ENCODE assay signal across 19 cellular contexts in the genomic region with DNA sequence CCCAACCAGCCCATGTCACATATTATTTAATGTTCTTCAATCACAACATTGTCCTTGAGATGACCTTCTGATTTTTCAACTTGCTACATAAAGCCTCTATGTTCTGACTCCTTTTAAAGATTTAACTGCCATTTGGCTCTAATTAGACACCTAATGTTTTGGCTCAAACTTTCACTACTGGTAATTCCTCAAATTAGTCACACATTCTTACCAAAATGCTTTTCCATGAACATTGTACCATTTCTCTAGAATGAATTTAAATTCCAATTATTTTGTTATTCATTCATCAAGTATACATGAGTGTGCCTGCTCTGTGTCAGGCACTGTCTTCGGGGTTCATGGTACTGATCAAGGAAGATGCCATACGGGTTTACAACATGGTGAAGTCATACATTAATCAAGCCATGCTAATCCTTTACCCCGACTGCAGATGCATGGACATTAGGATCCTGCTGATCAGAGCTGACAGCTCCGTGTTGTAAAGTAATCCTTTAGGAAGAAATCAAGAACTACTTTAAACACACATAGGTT.
"Had no signal": no experiment of that assay in that cellular context is flagged by ENCODE, and none has a peak within 500 bp of the region (broad histone marks: within the 10 kb centered on the region; RNA-seq: fewer than 3 reads in every experiment).

No MANE protein-coding gene starts in this region.

- H3K27ac ChIP-seq: body of pancreas, esophagus squamous epithelium, hepatocyte, thoracic aorta had no signal

- H3K4me1 Mint-ChIP-seq: mesothelial cell of epicardium, nephron had no signal

- DNase-seq: activated CD4-positive, alpha-beta T cell treated with anti-CD3 and anti-CD28 coated beads, Interleukin-2, amount 50 U/mL, for 4 hours; activated gamma-delta T cell; amniotic stem cell; body of pancreas; effector memory CD8-positive, alpha-beta T cell; esophagus squamous epithelium; left cardiac atrium; nucleus accumbens; right cardiac atrium; stimulated activated CD4-positive, alpha-beta T cell treated with anti-CD3 and anti-CD28 coated beads, Interleukin-15, amount 100 ng/mL, for 24 hours; stimulated activated CD4-positive, alpha-beta T cell treated with anti-CD3 and anti-CD28 coated beads, Interleukin-4, amount 100 ng/mL, for 1 hour; SW 1271; T-helper 2 cell had no signal

- H3K27me3 Mint-ChIP-seq: activated naive CD8-positive, alpha-beta T cell; effector memory CD8-positive, alpha-beta T cell had no signal

- H3K4me3 Mint-ChIP-seq: activated naive CD8-positive, alpha-beta T cell; effector memory CD8-positive, alpha-beta T cell; mesothelial cell of epicardium; nephron had no signal

- ATAC-seq: body of pancreas; effector memory CD8-positive, alpha-beta T cell; left cardiac atrium; right cardiac atrium had no signal

- H3K9me3 Mint-ChIP-seq: mesothelial cell of epicardium, nephron had no signal

- H3K36me3 ChIP-seq: esophagus squamous epithelium, thoracic aorta had no signal

- H3K27me3 ChIP-seq: body of pancreas, esophagus squamous epithelium, hepatocyte had no signal

- H3K27ac Mint-ChIP-seq: activated naive CD8-positive, alpha-beta T cell; effector memory CD8-positive, alpha-beta T cell; mesothelial cell of epicardium; nephron had no signal

- H3K4me1 ChIP-seq: body of pancreas, esophagus squamous epithelium had no signal

- H3K36me3 Mint-ChIP-seq: activated naive CD8-positive, alpha-beta T cell had no signal

- H3K9me3 ChIP-seq: body of pancreas, esophagus squamous epithelium, thoracic aorta had no signal

- H3K4me3 ChIP-seq: body of pancreas, esophagus squamous epithelium, hepatocyte, lung, thoracic aorta had no signal
